Comparison of ENCODE assay signal across 8 cellular contexts in genomic region chr19:45468803-45469131, GRCh38. TPM values are rescaled to one million over a fixed set of nuclear protein-coding genes. Genes with fewer than 3 reads are reported as not detected.
DNase-seq lines count a peak whose midpoint lies in the region; ATAC-seq, FAIRE-seq and TF ChIP-seq lines count a peak whose summit lies in the region.

No MANE protein-coding gene starts in this region.

- peak; percentile 26 for ATAC-seq in GM21381 (IDR thresholded peaks at IDR 0.05; ENCODE audit: unreplicated experiment)
- peak; percentile 55 for ATAC-seq in HepG2

- H4K20me1 ChIP-seq in HepG2 (ENCODE audit: insufficient read depth, low read length), result peaks cover 5% of the 10 kb centered on the region; the same call in 1 of the 2 replicates

- intact Hi-C loops in MCF 10A (cut with micrococcal nuclease), result loop anchor here (1.0 to 2.0 kb wide), 2 partner anchors 10 to 18 kb away; no protein-coding TSS in a partner anchor
- intact Hi-C loops in HepG2 (cut with micrococcal nuclease; ENCODE audit: unreplicated experiment), result no loop called here

- no peak for TF ChIP-seq EP300 in HepG2 (IDR thresholded peaks at IDR 0.05; ENCODE audit: low read depth in 2 of 2, low read length in 2 of 2)
- no peak for TF ChIP-seq EP300 in HepG2 (CRISPR knock-in tag; IDR thresholded peaks at IDR 0.05; ENCODE audit: borderline replicate concordance)
- TF ChIP-seq EP300 in tibial nerve (IDR thresholded peaks at IDR 0.05), result no peak

- no peaks in the 10 kb centered on the region for H3K9me3 Mint-ChIP-seq in MCF 10A (ENCODE audit: unreplicated experiment)

- H3K4me2 ChIP-seq in HepG2 (ENCODE audit: low read depth, low read length), result peak overlapping the region; percentile 99

- H3K4me3 Mint-ChIP-seq in MCF 10A (ENCODE audit: unreplicated experiment), result peak overlapping the region; percentile 82

- no peaks in the 10 kb centered on the region for H3K27me3 ChIP-seq in ACC112 (ENCODE audit: insufficient read depth, low read length)
- H3K27me3 ChIP-seq in HepG2 (ENCODE audit: control insufficient read depth in 1 of 2, insufficient read depth in 2 of 2, low read length in 2 of 2), result peaks cover 0 to 3% of the 10 kb centered on the region in 2 experiments; a peak in 2 of 5 replicates
- peaks cover 0 to 42% of the 10 kb centered on the region in 2 donors for H3K27me3 ChIP-seq in tibial nerve

- H3K27me3 Mint-ChIP-seq in MCF 10A (ENCODE audit: insufficient read depth, unreplicated experiment), result no peaks in the 10 kb centered on the region

- DNase-seq in LoVo (ENCODE audit: low spot score) (peak; percentile 68), MCF 10A (ENCODE audit: unreplicated experiment) (no peak), HepG2 (ENCODE audit: low spot score) (no peak), tibial nerve (ENCODE audit: low spot score in 2 of 2) (peak in 1 of 2 donors; percentile 21), COLO668 (lab: John Stamatoyannopoulos, UW; ENCODE audit: unreplicated experiment) (no peak), NCI-H510A (lab: John Stamatoyannopoulos, UW) (no peak)

- TF ChIP-seq POLR2A in HepG2 (IDR thresholded peaks at IDR 0.05; ENCODE audit: insufficient read depth in 1 of 2, low read depth in 2 of 2, low read length in 2 of 2), result no peak
- TF ChIP-seq POLR2A in tibial nerve (IDR thresholded peaks at IDR 0.05), result no peak

- peaks cover 64% of the 10 kb centered on the region for H3K36me3 Mint-ChIP-seq in MCF 10A (ENCODE audit: insufficient read depth, unreplicated experiment)

- CTCF ChIA-PET in MCF 10A (lab: Yijun Ruan, JAX) (interaction anchor here (0.6 to 4.9 kb wide), 11 partner anchors 9 to 118 kb away, joined by 3 to 36 read pairs (median 5); partner anchors contain the start of gene PPP1R13L), HepG2 (lab: Yijun Ruan, JAX; ENCODE audit: low intra/inter-chr PET ratio, low total read pairs) (no interaction called here)

- TF ChIP-seq CTCF in MCF 10A (IDR thresholded peaks at IDR 0.05; ENCODE audit: unreplicated experiment), result no peak
- TF ChIP-seq CTCF in HepG2 (CRISPR knock-in tag; IDR thresholded peaks at IDR 0.05), result no peak
- TF ChIP-seq CTCF in tibial nerve (IDR thresholded peaks at IDR 0.05), result no peak

- BruUV-seq in MCF 10A (replicated peaks; lab: Mats Ljungman, UMichigan) (TSS peak; percentile 93), HepG2 (replicated peaks; lab: Mats Ljungman, UMichigan) (TSS peak; percentile 96)

- peak overlapping the region; percentile 97 for H3K27ac Mint-ChIP-seq in MCF 10A (ENCODE audit: low read depth, unreplicated experiment)

- H3K4me1 Mint-ChIP-seq in MCF 10A (ENCODE audit: insufficient read depth, unreplicated experiment), result no peaks in the 10 kb centered on the region

- FAIRE-seq in HepG2 (lab: Jason Lieb, UNC), result no peak

- H3K79me2 ChIP-seq in ACC112 (ENCODE audit: control insufficient read depth, insufficient read depth, low read length, unreplicated experiment), result no peaks in the 10 kb centered on the region
- no peaks in the 10 kb centered on the region for H3K79me2 ChIP-seq in HepG2 (ENCODE audit: insufficient read depth, low read length)

- H3K4me1 ChIP-seq in ACC112 (ENCODE audit: control insufficient read depth, insufficient read depth, low read length, unreplicated experiment), result no peaks in the 10 kb centered on the region
- peaks cover 28% of the 10 kb centered on the region for H3K4me1 ChIP-seq in HepG2 (ENCODE audit: insufficient read depth, low read length)
- H3K4me1 ChIP-seq in tibial nerve, result peaks cover 0 to 47% (median 23%) of the 10 kb centered on the region in 4 donors

- POLR2A ChIA-PET in MCF 10A (lab: Yijun Ruan, JAX), result interaction anchor here (0.6 to 6.5 kb wide), 22 partner anchors 9 to 578 kb away, joined by 3 to 148 read pairs (median 7); partner anchors contain the start of genes ERCC1, PPP1R13L, QPCTL and SIX5
- POLR2A ChIA-PET in HepG2 (lab: Yijun Ruan, JAX), result interaction anchor here (1.0 to 4.1 kb wide), 8 partner anchors 10 to 209 kb away, joined by 3 to 40 read pairs (median 8); partner anchors contain the start of gene ERCC1

- H3K4me3 ChIP-seq in ACC112 (ENCODE audit: low read depth, low read length), result peak overlapping the region; percentile 79
- peak overlapping the region; percentile 76 to 91 (median 89) for H3K4me3 ChIP-seq in HepG2 (replicated peaks in 1 of 3; ENCODE audit: insufficient read depth in 1 of 3, low read depth in 2 of 3, low read length in 3 of 3)
- H3K4me3 ChIP-seq in tibial nerve, result peak overlapping the region; percentile 50 to 77 (median 60)

- no peaks in the 10 kb centered on the region for H3K9me3 ChIP-seq in HepG2 (ENCODE audit: low read length)
- no peaks in the 10 kb centered on the region for H3K9me3 ChIP-seq in tibial nerve

- H3K36me3 ChIP-seq in ACC112 (ENCODE audit: insufficient read depth, low read length), result no peaks in the 10 kb centered on the region
- H3K36me3 ChIP-seq in HepG2 (replicated peaks in 1 of 2; ENCODE audit: control insufficient read depth in 1 of 2, insufficient read depth in 2 of 2, low read length in 2 of 2), result no peaks in the 10 kb centered on the region
- no peaks in the 10 kb centered on the region for H3K36me3 ChIP-seq in tibial nerve

- H2AFZ ChIP-seq in ACC112 (ENCODE audit: low read length, unreplicated experiment) (no peak overlapping the region), HepG2 (ENCODE audit: low read length) (no peak overlapping the region)

- peak overlapping the region; percentile 94 for H3K9ac ChIP-seq in HepG2 (ENCODE audit: insufficient read depth, low read depth, low read length)

- H3K27ac ChIP-seq in ACC112 (ENCODE audit: low read depth, low read length), result peak overlapping the region; percentile 91
- H3K27ac ChIP-seq in HepG2 (ENCODE audit: extremely low read length, insufficient read depth, low read length), result peak overlapping the region; percentile 96
- H3K27ac ChIP-seq in tibial nerve, result peak overlapping the region; percentile 85 to 96 (median 95)

- in situ Hi-C loops in HepG2 (cut with HindIII; ENCODE audit: extremely low pct_ligation_motif_present, low pct_unique_long_range_greater_than_20kb), result no loop called here

- 2% methylated on average over 9 of the region's 19 CpGs for WGBS in HepG2 (ENCODE audit: low lambda C conversion rate)
- 0 to 1% methylated on average over 19 of the region's 19 CpGs for WGBS in tibial nerve, 2 donors

- TF ChIP-seq RAD21 in HepG2 (CRISPR knock-in tag; IDR thresholded peaks at IDR 0.05), result no peak

RNA-seq across cellular contexts. Expression of gene FOSB, which starts 1.0 kb away (rescaled TPM):
- total RNA-seq in MCF 10A (2022), result 13.3 and 29.3 TPM in 2 replicates
- total RNA-seq in HepG2 (2016; rRNA removed; fragmentation: Illumina TruSeq; extraction: Trizol), result 0.21 and 6.0 TPM in 2 replicates
- 0.79 and 0.91 TPM in 2 replicates for total RNA-seq in HepG2 (2016; cell fraction: cytosol; rRNA removed; fragmentation: Illumina TruSeq; extraction: Trizol; ENCODE audit: low read depth)
- 0.37 and 5.7 TPM in 2 replicates for total RNA-seq in HepG2 (2016; cell fraction: insoluble cytoplasmic fraction; rRNA removed; fragmentation: Illumina TruSeq; extraction: Trizol)
- total RNA-seq in HepG2 (2016; cell fraction: membrane; rRNA removed; fragmentation: Illumina TruSeq; extraction: Trizol), result 0.93 and 1.2 TPM in 2 replicates
- 17.8 and 18.2 TPM in 2 replicates for total RNA-seq in HepG2 (2016; cell fraction: nucleus; rRNA removed; fragmentation: Illumina TruSeq; extraction: Trizol)
- polyA plus RNA-seq in HepG2 (2011; rRNA removed), result 2.8 TPM in 2 replicates
- polyA plus RNA-seq in HepG2 (2011; cell fraction: cytosol; rRNA removed), result 0.67 and 0.69 TPM in 2 replicates
- 23.1 and 35.9 TPM in 2 replicates for polyA plus RNA-seq in HepG2 (2011; cell fraction: nucleus; rRNA removed)
- 0.51 and 1.1 TPM in 2 replicates for polyA plus RNA-seq in HepG2 (2012)
- polyA plus RNA-seq in HepG2 (2016; cell fraction: cytosol; fragmentation: Illumina TruSeq; extraction: Trizol; ENCODE audit: low read depth), result not detected in 2 replicates
- 0.35 and 0.74 TPM in 2 replicates for polyA plus RNA-seq in HepG2 (2016; cell fraction: insoluble cytoplasmic fraction; fragmentation: Illumina TruSeq; extraction: Trizol; ENCODE audit: low read depth)
- polyA plus RNA-seq in HepG2 (2016; cell fraction: membrane; fragmentation: Illumina TruSeq; extraction: Trizol; ENCODE audit: low read depth), result 0.17 and 0.41 TPM in 2 replicates
- 17.9 and 36.0 TPM in 2 replicates for polyA plus RNA-seq in HepG2 (2016; cell fraction: nucleus; fragmentation: Illumina TruSeq; extraction: Trizol; ENCODE audit: insufficient read depth, low read depth)
- polyA minus RNA-seq in HepG2 (2011; rRNA and poly(A)+ RNA removed; ENCODE audit: low replicate concordance), result 16.2 and 24.3 TPM in 2 replicates
- polyA minus RNA-seq in HepG2 (2011; cell fraction: cytosol; rRNA and poly(A)+ RNA removed), result 1.5 and 2.2 TPM in 2 replicates
- 32.3 and 48.2 TPM in 2 replicates for polyA minus RNA-seq in HepG2 (2011; cell fraction: nucleus; rRNA and poly(A)+ RNA removed)
- total RNA-seq in tibial nerve, result 1 to 10 TPM in 2 of 4 donors, under 1 TPM in 2; 0.60 to 4.9 (median 1.8) TPM

RNA-seq across cellular contexts. Expression of gene RTN2, which starts 28.1 kb away (rescaled TPM):
- total RNA-seq in MCF 10A (2022) (3.5 and 5.1 TPM in 2 replicates), HepG2 (2016; rRNA removed; fragmentation: Illumina TruSeq; extraction: Trizol) (2.1 and 2.9 TPM in 2 replicates), tibial nerve (1 to 10 TPM; 1.5 to 5.9 (median 3.5) TPM)
- 5.1 and 6.2 TPM in 2 replicates for total RNA-seq in HepG2 (2016; cell fraction: cytosol; rRNA removed; fragmentation: Illumina TruSeq; extraction: Trizol; ENCODE audit: low read depth)
- 2.0 and 3.5 TPM in 2 replicates for total RNA-seq in HepG2 (2016; cell fraction: insoluble cytoplasmic fraction; rRNA removed; fragmentation: Illumina TruSeq; extraction: Trizol)
- total RNA-seq in HepG2 (2016; cell fraction: membrane; rRNA removed; fragmentation: Illumina TruSeq; extraction: Trizol), result 6.2 and 8.3 TPM in 2 replicates
- 2.3 and 2.8 TPM in 2 replicates for total RNA-seq in HepG2 (2016; cell fraction: nucleus; rRNA removed; fragmentation: Illumina TruSeq; extraction: Trizol)
- 17.1 and 18.0 TPM in 2 replicates for polyA plus RNA-seq in HepG2 (2011; rRNA removed)
- polyA plus RNA-seq in HepG2 (2011; cell fraction: cytosol; rRNA removed), result 13.2 and 17.0 TPM in 2 replicates
- polyA plus RNA-seq in HepG2 (2011; cell fraction: nucleus; rRNA removed), result 12.6 and 14.7 TPM in 2 replicates
- 11.2 and 15.2 TPM in 2 replicates for polyA plus RNA-seq in HepG2 (2012)
- polyA plus RNA-seq in HepG2 (2016; cell fraction: cytosol; fragmentation: Illumina TruSeq; extraction: Trizol; ENCODE audit: low read depth), result 8.6 and 9.5 TPM in 2 replicates
- polyA plus RNA-seq in HepG2 (2016; cell fraction: insoluble cytoplasmic fraction; fragmentation: Illumina TruSeq; extraction: Trizol; ENCODE audit: low read depth), result 3.9 and 4.7 TPM in 2 replicates
- 9.5 and 9.7 TPM in 2 replicates for polyA plus RNA-seq in HepG2 (2016; cell fraction: membrane; fragmentation: Illumina TruSeq; extraction: Trizol; ENCODE audit: low read depth)
- polyA plus RNA-seq in HepG2 (2016; cell fraction: nucleus; fragmentation: Illumina TruSeq; extraction: Trizol; ENCODE audit: insufficient read depth, low read depth), result 11.0 and 11.5 TPM in 2 replicates
- polyA minus RNA-seq in HepG2 (2011; rRNA and poly(A)+ RNA removed; ENCODE audit: low replicate concordance), result 6.0 and 30.0 TPM in 2 replicates
- 7.6 and 8.3 TPM in 2 replicates for polyA minus RNA-seq in HepG2 (2011; cell fraction: cytosol; rRNA and poly(A)+ RNA removed)
- 7.1 and 7.6 TPM in 2 replicates for polyA minus RNA-seq in HepG2 (2011; cell fraction: nucleus; rRNA and poly(A)+ RNA removed)

RNA-seq across cellular contexts. Expression of gene PPM1N, which starts 29.5 kb away (rescaled TPM):
- total RNA-seq in MCF 10A (2022), result 0.33 and 0.42 TPM in 2 replicates
- 0.31 and 0.67 TPM in 2 replicates for total RNA-seq in HepG2 (2016; rRNA removed; fragmentation: Illumina TruSeq; extraction: Trizol)
- total RNA-seq in HepG2 (2016; cell fraction: cytosol; rRNA removed; fragmentation: Illumina TruSeq; extraction: Trizol; ENCODE audit: low read depth), result 0.53 and 0.71 TPM in 2 replicates
- 0.48 and 0.91 TPM in 2 replicates for total RNA-seq in HepG2 (2016; cell fraction: insoluble cytoplasmic fraction; rRNA removed; fragmentation: Illumina TruSeq; extraction: Trizol)
- total RNA-seq in HepG2 (2016; cell fraction: membrane; rRNA removed; fragmentation: Illumina TruSeq; extraction: Trizol), result 0.72 and 1.2 TPM in 2 replicates
- not detected in 2 replicates for total RNA-seq in HepG2 (2016; cell fraction: nucleus; rRNA removed; fragmentation: Illumina TruSeq; extraction: Trizol)
- polyA plus RNA-seq in HepG2 (2011; rRNA removed), result 1.3 and 1.8 TPM in 2 replicates
- 2.6 TPM in 2 replicates for polyA plus RNA-seq in HepG2 (2011; cell fraction: cytosol; rRNA removed)
- 1.1 and 2.1 TPM in 2 replicates for polyA plus RNA-seq in HepG2 (2011; cell fraction: nucleus; rRNA removed)
- 1.4 and 1.9 TPM in 2 replicates for polyA plus RNA-seq in HepG2 (2012)
- 0.86 and 1.5 TPM in 2 replicates for polyA plus RNA-seq in HepG2 (2016; cell fraction: cytosol; fragmentation: Illumina TruSeq; extraction: Trizol; ENCODE audit: low read depth)
- polyA plus RNA-seq in HepG2 (2016; cell fraction: insoluble cytoplasmic fraction; fragmentation: Illumina TruSeq; extraction: Trizol; ENCODE audit: low read depth), result 0.76 TPM in 1 of 2 replicates, not detected in the other
- 0.77 and 1.1 TPM in 2 replicates for polyA plus RNA-seq in HepG2 (2016; cell fraction: membrane; fragmentation: Illumina TruSeq; extraction: Trizol; ENCODE audit: low read depth)
- polyA plus RNA-seq in HepG2 (2016; cell fraction: nucleus; fragmentation: Illumina TruSeq; extraction: Trizol; ENCODE audit: insufficient read depth, low read depth), result 1.2 TPM in 1 of 2 replicates, not detected in the other
- 0.23 TPM in 1 of 2 replicates, not detected in the other for polyA minus RNA-seq in HepG2 (2011; rRNA and poly(A)+ RNA removed; ENCODE audit: low replicate concordance)
- not detected in 2 replicates for polyA minus RNA-seq in HepG2 (2011; cell fraction: cytosol; rRNA and poly(A)+ RNA removed)
- 0.50 TPM in 1 of 2 replicates, not detected in the other for polyA minus RNA-seq in HepG2 (2011; cell fraction: nucleus; rRNA and poly(A)+ RNA removed)
- 1 to 10 TPM in 1 of 4 donors, under 1 TPM in 2, not detected in 1; 0.39 to 5.0 (median 0.60) TPM for total RNA-seq in tibial nerve

RNA-seq across cellular contexts. Expression of gene VASP, which starts 38.5 kb away (rescaled TPM):
- total RNA-seq in MCF 10A (2022) (168 and 178 TPM in 2 replicates), HepG2 (2016; rRNA removed; fragmentation: Illumina TruSeq; extraction: Trizol) (64.6 and 67.1 TPM in 2 replicates), tibial nerve (10 to 100 TPM; 39.1 to 74.4 (median 59.2) TPM)
- 22.8 and 24.0 TPM in 2 replicates for total RNA-seq in HepG2 (2016; cell fraction: cytosol; rRNA removed; fragmentation: Illumina TruSeq; extraction: Trizol; ENCODE audit: low read depth)
- total RNA-seq in HepG2 (2016; cell fraction: insoluble cytoplasmic fraction; rRNA removed; fragmentation: Illumina TruSeq; extraction: Trizol), result 60.7 and 68.5 TPM in 2 replicates
- 55.3 and 59.3 TPM in 2 replicates for total RNA-seq in HepG2 (2016; cell fraction: membrane; rRNA removed; fragmentation: Illumina TruSeq; extraction: Trizol)
- 38.8 and 40.6 TPM in 2 replicates for total RNA-seq in HepG2 (2016; cell fraction: nucleus; rRNA removed; fragmentation: Illumina TruSeq; extraction: Trizol)
- polyA plus RNA-seq in HepG2 (2011; rRNA removed), result 41.8 and 49.1 TPM in 2 replicates
- 29.9 and 46.4 TPM in 2 replicates for polyA plus RNA-seq in HepG2 (2011; cell fraction: cytosol; rRNA removed)
- 78.2 and 83.1 TPM in 2 replicates for polyA plus RNA-seq in HepG2 (2011; cell fraction: nucleus; rRNA removed)
- polyA plus RNA-seq in HepG2 (2012), result 30.9 and 35.9 TPM in 2 replicates
- polyA plus RNA-seq in HepG2 (2016; cell fraction: cytosol; fragmentation: Illumina TruSeq; extraction: Trizol; ENCODE audit: low read depth), result 20.6 and 22.3 TPM in 2 replicates
- polyA plus RNA-seq in HepG2 (2016; cell fraction: insoluble cytoplasmic fraction; fragmentation: Illumina TruSeq; extraction: Trizol; ENCODE audit: low read depth), result 75.4 and 76.4 TPM in 2 replicates
- 40.8 and 44.1 TPM in 2 replicates for polyA plus RNA-seq in HepG2 (2016; cell fraction: membrane; fragmentation: Illumina TruSeq; extraction: Trizol; ENCODE audit: low read depth)
- 70.9 and 74.4 TPM in 2 replicates for polyA plus RNA-seq in HepG2 (2016; cell fraction: nucleus; fragmentation: Illumina TruSeq; extraction: Trizol; ENCODE audit: insufficient read depth, low read depth)
- polyA minus RNA-seq in HepG2 (2011; rRNA and poly(A)+ RNA removed; ENCODE audit: low replicate concordance), result 38.0 and 110 TPM in 2 replicates
- 36.7 and 47.2 TPM in 2 replicates for polyA minus RNA-seq in HepG2 (2011; cell fraction: cytosol; rRNA and poly(A)+ RNA removed)
- polyA minus RNA-seq in HepG2 (2011; cell fraction: nucleus; rRNA and poly(A)+ RNA removed), result 31.7 and 50.2 TPM in 2 replicates

RNA-seq across cellular contexts. Expression of gene ERCC1, which starts 45.0 kb away (rescaled TPM):
- total RNA-seq in MCF 10A (2022) (186 and 227 TPM in 2 replicates), HepG2 (2016; rRNA removed; fragmentation: Illumina TruSeq; extraction: Trizol) (39.3 and 40.0 TPM in 2 replicates), tibial nerve (100 to 1,000 TPM in 2 of 4 donors, 10 to 100 TPM in 2; 95.5 to 161 (median 99.2) TPM)
- 45.6 and 63.1 TPM in 2 replicates for total RNA-seq in HepG2 (2016; cell fraction: cytosol; rRNA removed; fragmentation: Illumina TruSeq; extraction: Trizol; ENCODE audit: low read depth)
- total RNA-seq in HepG2 (2016; cell fraction: insoluble cytoplasmic fraction; rRNA removed; fragmentation: Illumina TruSeq; extraction: Trizol), result 33.8 and 46.8 TPM in 2 replicates
- 47.2 and 50.6 TPM in 2 replicates for total RNA-seq in HepG2 (2016; cell fraction: membrane; rRNA removed; fragmentation: Illumina TruSeq; extraction: Trizol)
- 15.5 and 16.4 TPM in 2 replicates for total RNA-seq in HepG2 (2016; cell fraction: nucleus; rRNA removed; fragmentation: Illumina TruSeq; extraction: Trizol)
- 66.4 and 76.6 TPM in 2 replicates for polyA plus RNA-seq in HepG2 (2011; rRNA removed)
- polyA plus RNA-seq in HepG2 (2011; cell fraction: cytosol; rRNA removed), result 48.2 and 78.5 TPM in 2 replicates
- polyA plus RNA-seq in HepG2 (2011; cell fraction: nucleus; rRNA removed), result 84.4 and 86.6 TPM in 2 replicates
- polyA plus RNA-seq in HepG2 (2012), result 38.8 and 40.5 TPM in 2 replicates
- 57.8 and 73.2 TPM in 2 replicates for polyA plus RNA-seq in HepG2 (2016; cell fraction: cytosol; fragmentation: Illumina TruSeq; extraction: Trizol; ENCODE audit: low read depth)
- polyA plus RNA-seq in HepG2 (2016; cell fraction: insoluble cytoplasmic fraction; fragmentation: Illumina TruSeq; extraction: Trizol; ENCODE audit: low read depth), result 53.9 and 54.0 TPM in 2 replicates
- polyA plus RNA-seq in HepG2 (2016; cell fraction: membrane; fragmentation: Illumina TruSeq; extraction: Trizol; ENCODE audit: low read depth), result 53.9 and 61.0 TPM in 2 replicates
- polyA plus RNA-seq in HepG2 (2016; cell fraction: nucleus; fragmentation: Illumina TruSeq; extraction: Trizol; ENCODE audit: insufficient read depth, low read depth), result 40.4 and 44.1 TPM in 2 replicates
- 68.2 and 77.1 TPM in 2 replicates for polyA minus RNA-seq in HepG2 (2011; rRNA and poly(A)+ RNA removed; ENCODE audit: low replicate concordance)
- polyA minus RNA-seq in HepG2 (2011; cell fraction: cytosol; rRNA and poly(A)+ RNA removed), result 28.0 and 42.8 TPM in 2 replicates
- polyA minus RNA-seq in HepG2 (2011; cell fraction: nucleus; rRNA and poly(A)+ RNA removed), result 23.7 and 24.2 TPM in 2 replicates
